Comparison of ENCODE assay signal across 8 cellular contexts in the genomic region with DNA sequence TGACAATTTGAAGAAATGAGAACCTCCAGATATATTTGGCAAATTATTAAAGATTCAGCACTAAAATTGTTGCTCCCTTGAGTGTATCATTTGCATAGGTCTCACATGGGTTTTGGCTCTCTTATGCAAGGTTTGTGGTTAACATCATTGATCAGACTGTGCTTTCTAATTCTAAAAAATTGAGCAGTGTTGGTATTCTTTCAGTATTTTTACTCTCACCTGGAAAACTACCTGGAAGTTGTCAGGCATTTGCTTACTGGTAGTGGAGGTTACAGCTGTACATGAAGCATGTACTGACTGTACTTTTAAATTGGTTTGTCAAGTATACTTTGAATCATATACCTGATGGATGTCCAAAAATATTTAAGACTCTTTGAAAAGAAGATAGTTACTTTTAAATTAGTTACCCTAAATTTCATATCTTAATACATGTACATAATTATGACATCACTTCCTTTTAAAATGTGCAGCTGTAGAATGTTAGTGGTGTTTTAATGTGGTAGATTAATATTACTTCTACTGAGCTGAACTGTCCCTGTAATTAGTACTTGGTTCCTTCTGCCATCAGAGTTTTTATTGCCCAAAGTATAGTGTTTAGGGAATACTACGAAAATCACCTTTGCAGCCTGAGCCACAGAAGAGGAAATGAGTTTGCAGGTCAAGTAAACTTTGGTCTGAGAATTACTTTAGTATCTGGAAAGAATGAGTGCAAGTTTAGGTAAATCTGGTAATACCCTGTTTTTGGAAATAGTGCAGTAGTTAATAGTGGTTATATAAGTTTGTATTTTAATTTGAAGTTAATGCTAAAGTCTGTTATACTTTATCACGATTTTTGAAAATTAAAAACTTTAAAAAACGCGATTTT. TPM values are rescaled to one million over a fixed set of nuclear protein-coding genes. Genes with fewer than 3 reads are reported as not detected.
DNase-seq lines count a peak whose midpoint lies in the region; ATAC-seq and TF ChIP-seq lines count a peak whose summit lies in the region.

No MANE protein-coding gene starts in this region.

- H3K27me3 Mint-ChIP-seq in activated CD8-positive, alpha-beta T cell treated with anti-CD3 and anti-CD28 coated beads, Interleukin-2, amount 10 ng/mL, durations not matched to agents 7 days and 5 days (ENCODE audit: low read depth), result no peaks in the 10 kb centered on the region

- H3K36me3 Mint-ChIP-seq in activated CD8-positive, alpha-beta T cell treated with anti-CD3 and anti-CD28 coated beads, Interleukin-2, amount 10 ng/mL, durations not matched to agents 7 days and 5 days (ENCODE audit: low read depth), result peaks cover 83% of the 10 kb centered on the region

- H3K4me1 Mint-ChIP-seq in activated CD8-positive, alpha-beta T cell treated with anti-CD3 and anti-CD28 coated beads, Interleukin-2, amount 10 ng/mL, durations not matched to agents 7 days and 5 days (ENCODE audit: low read depth), result peaks cover 58% of the 10 kb centered on the region

- H3K4me3 ChIP-seq in AG04450 (ENCODE audit: low read depth, low read length) (peak overlapping the region; percentile 74), HFF-Myc (replicated peaks; ENCODE audit: low read depth, low read length) (peak overlapping the region; percentile 67), iPS-20b (ENCODE audit: low read length) (peak overlapping the region; percentile 92)

- peaks cover 19% of the 10 kb centered on the region; the same call in 1 of the 2 replicates for H3K4me1 ChIP-seq in iPS-20b (ENCODE audit: insufficient read depth, low read length)

- peak overlapping the region; percentile 83 for H3K4me3 Mint-ChIP-seq in activated CD8-positive, alpha-beta T cell treated with anti-CD3 and anti-CD28 coated beads, Interleukin-2, amount 10 ng/mL, durations not matched to agents 7 days and 5 days

- H3K9me3 ChIP-seq in AG04450 (ENCODE audit: control insufficient read depth, insufficient read depth, low read length) (no peaks in the 10 kb centered on the region), iPS-20b (ENCODE audit: insufficient read depth, low read depth, low read length) (no peaks in the 10 kb centered on the region)

- peaks cover 33% of the 10 kb centered on the region for H3K36me3 ChIP-seq in iPS-20b (ENCODE audit: insufficient read depth, low read depth, low read length)

- peaks cover 6% of the 10 kb centered on the region for H3K9me3 Mint-ChIP-seq in activated CD8-positive, alpha-beta T cell treated with anti-CD3 and anti-CD28 coated beads, Interleukin-2, amount 10 ng/mL, durations not matched to agents 7 days and 5 days (ENCODE audit: insufficient read depth)

- DNase-seq in AG04450 (ENCODE audit: low read depth, low spot score) (no peak), HFF-Myc (ENCODE audit: extremely low read depth, low read depth) (no peak), substantia nigra (lab: John Stamatoyannopoulos, UW) (no peak)
- DNase-seq in activated CD8-positive, alpha-beta T cell treated with anti-CD3 and anti-CD28 coated beads, Interleukin-2, amount 10 ng/mL, durations not matched to agents 7 days and 5 days, result no peak

- POLR2A ChIA-PET in AG04450 (lab: Yijun Ruan, JAX), result interaction anchor here (1.2 to 5.5 kb wide), 3 partner anchors 15 to 94 kb away, joined by 4 to 98 read pairs (median 18); no protein-coding TSS in a partner anchor
- POLR2A ChIA-PET in activated CD8-positive, alpha-beta T cell treated with anti-CD3 and anti-CD28 coated beads, Interleukin-2, amount 10 ng/mL, durations not matched to agents 7 days and 5 days (lab: Charles Lee), result interaction anchor here (1.4 to 11.6 kb wide), 7 partner anchors 9 to 93 kb away, joined by 4 to 594 read pairs (median 11); no protein-coding TSS in a partner anchor

- H3K27ac ChIP-seq in AG04450 (ENCODE audit: low read depth, low read length) (no peak overlapping the region), iPS-20b (ENCODE audit: low read length) (peak overlapping the region; percentile 71), substantia nigra (ENCODE audit: low read depth, low read length, poor library complexity, severe bottlenecking) (peak overlapping the region; percentile 90)

- CTCF ChIA-PET in AG04450 (lab: Charles Lee), result interaction anchor here (1.6 to 1.9 kb wide), 2 partner anchors 94 to 105 kb away, joined by 3 to 9 read pairs; no protein-coding TSS in a partner anchor
- CTCF ChIA-PET in activated CD8-positive, alpha-beta T cell treated with anti-CD3 and anti-CD28 coated beads, Interleukin-2, amount 10 ng/mL, durations not matched to agents 7 days and 5 days (lab: Charles Lee), result interaction anchor here (0.7 to 5.5 kb wide), 7 partner anchors 11 to 95 kb away, joined by 3 to 80 read pairs (median 4); no protein-coding TSS in a partner anchor

- H3K27ac Mint-ChIP-seq in activated CD8-positive, alpha-beta T cell treated with anti-CD3 and anti-CD28 coated beads, Interleukin-2, amount 10 ng/mL, durations not matched to agents 7 days and 5 days, result peak overlapping the region; percentile 98

- TF ChIP-seq CTCF in AG04450 (IDR thresholded peaks at IDR 0.05; ENCODE audit: low read depth, low read length), result no peak
- TF ChIP-seq CTCF in HFF-Myc (IDR thresholded peaks at IDR 0.05; ENCODE audit: low read depth, low read length, missing control alignments), result no peak

- ATAC-seq in activated CD8-positive, alpha-beta T cell treated with anti-CD3 and anti-CD28 coated beads, Interleukin-2, amount 10 ng/mL, durations not matched to agents 7 days and 5 days, result no peak
- ATAC-seq in HG02870 (IDR thresholded peaks at IDR 0.05; ENCODE audit: unreplicated experiment), result no peak
- no peak for ATAC-seq in GM21723 (IDR thresholded peaks at IDR 0.05; ENCODE audit: unreplicated experiment)
- no peak for ATAC-seq in HG03432 (IDR thresholded peaks at IDR 0.05; ENCODE audit: unreplicated experiment)

- H3K27me3 ChIP-seq in AG04450 (ENCODE audit: control insufficient read depth, insufficient read depth, low read length) (no peaks in the 10 kb centered on the region), iPS-20b (ENCODE audit: insufficient read depth, low read length) (no peaks in the 10 kb centered on the region)

- H3K9ac ChIP-seq in iPS-20b (ENCODE audit: low read depth, low read length), result peak overlapping the region; percentile 96

RNA-seq across cellular contexts. Expression of gene CHD2, which starts 2.8 kb away (rescaled TPM):
- 62.6 and 74.8 TPM in 2 replicates for polyA plus RNA-seq in AG04450 (2011; rRNA removed)
- polyA minus RNA-seq in AG04450 (2011; rRNA and poly(A)+ RNA removed), result 163 and 178 TPM in 2 replicates
- total RNA-seq in activated CD8-positive, alpha-beta T cell treated with anti-CD3 and anti-CD28 coated beads, Interleukin-2, amount 10 ng/mL, durations not matched to agents 7 days and 5 days, result 100 to 1,000 TPM; 137 to 144 TPM
